ENCODE assay signal across 15 cellular contexts in the genomic region with DNA sequence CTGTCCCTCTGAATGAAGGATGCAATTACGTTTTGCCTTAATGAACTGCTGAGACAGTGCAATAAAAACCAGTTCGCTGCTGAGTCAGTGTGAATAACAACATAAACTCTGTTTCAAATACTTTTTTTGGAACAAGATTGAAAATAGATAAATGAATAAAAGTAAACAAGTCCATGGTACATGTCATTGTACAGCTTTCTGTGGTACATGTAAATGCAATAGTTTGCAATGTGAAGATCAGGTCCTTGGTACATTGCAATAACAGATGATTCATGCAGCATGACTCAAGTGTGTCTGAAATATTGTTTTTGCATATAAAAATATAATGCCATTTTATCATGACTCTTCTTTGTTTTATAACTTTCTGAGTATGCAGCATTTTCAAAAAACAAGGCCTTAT.
DNase-seq lines count a peak whose midpoint lies in the region; ATAC-seq lines count a peak whose summit lies in the region.
"Had no signal": no experiment of that assay in that cellular context is flagged by ENCODE, and none has a peak within 500 bp of the region (broad histone marks: within the 10 kb centered on the region; RNA-seq: fewer than 3 reads in every experiment).

No MANE protein-coding gene starts in this region.

- DNase-seq in AG08395 (ENCODE audit: low spot score), result peak; percentile 20
- peak; percentile 72 for DNase-seq in HS-5 (ENCODE audit: low read depth)
- peak; percentile 31 for DNase-seq in brain pericyte (ENCODE audit: low read depth, low spot score)
- DNase-seq in iris pigment epithelial cell (ENCODE audit: low read depth), result peak; percentile 95
- DNase-seq in SW 1271 (lab: John Stamatoyannopoulos, UW), result no peak
- DNase-seq in SW480 (ENCODE audit: low spot score), result no peak
- no peak for DNase-seq in glomerular visceral epithelial cell (ENCODE audit: extremely low spot score)
- DNase-seq: activated CD8-positive, alpha-beta T cell treated with anti-CD3 and anti-CD28 coated beads for 36 hours; DMS79 treated with DMSO at 0.1 percent for 48 hours; KG1; NCI-H1694 treated with DMSO at 0.1 percent for 48 hours; pancreas; SHP77 treated with DMSO at 0.1 percent for 48 hours; tibial artery had no signal

- no peak for ATAC-seq in HG03571 (IDR thresholded peaks at IDR 0.05; ENCODE audit: unreplicated experiment)
- ATAC-seq: activated CD8-positive, alpha-beta T cell treated with anti-CD3 and anti-CD28 coated beads for 36 hours; pancreas had no signal

Comparison
In these comparisons a context has a peak if more than half of its experiments do, and no peak if none do; other contexts are left out.
1. DNase-seq: peak in AG08395 (single experiment), HS-5 (single experiment), brain pericyte (single experiment) and iris pigment epithelial cell (single experiment); none in SW 1271 (0 of 2), SW480 (single experiment) and glomerular visceral epithelial cell (single experiment).